In the genomic region with DNA sequence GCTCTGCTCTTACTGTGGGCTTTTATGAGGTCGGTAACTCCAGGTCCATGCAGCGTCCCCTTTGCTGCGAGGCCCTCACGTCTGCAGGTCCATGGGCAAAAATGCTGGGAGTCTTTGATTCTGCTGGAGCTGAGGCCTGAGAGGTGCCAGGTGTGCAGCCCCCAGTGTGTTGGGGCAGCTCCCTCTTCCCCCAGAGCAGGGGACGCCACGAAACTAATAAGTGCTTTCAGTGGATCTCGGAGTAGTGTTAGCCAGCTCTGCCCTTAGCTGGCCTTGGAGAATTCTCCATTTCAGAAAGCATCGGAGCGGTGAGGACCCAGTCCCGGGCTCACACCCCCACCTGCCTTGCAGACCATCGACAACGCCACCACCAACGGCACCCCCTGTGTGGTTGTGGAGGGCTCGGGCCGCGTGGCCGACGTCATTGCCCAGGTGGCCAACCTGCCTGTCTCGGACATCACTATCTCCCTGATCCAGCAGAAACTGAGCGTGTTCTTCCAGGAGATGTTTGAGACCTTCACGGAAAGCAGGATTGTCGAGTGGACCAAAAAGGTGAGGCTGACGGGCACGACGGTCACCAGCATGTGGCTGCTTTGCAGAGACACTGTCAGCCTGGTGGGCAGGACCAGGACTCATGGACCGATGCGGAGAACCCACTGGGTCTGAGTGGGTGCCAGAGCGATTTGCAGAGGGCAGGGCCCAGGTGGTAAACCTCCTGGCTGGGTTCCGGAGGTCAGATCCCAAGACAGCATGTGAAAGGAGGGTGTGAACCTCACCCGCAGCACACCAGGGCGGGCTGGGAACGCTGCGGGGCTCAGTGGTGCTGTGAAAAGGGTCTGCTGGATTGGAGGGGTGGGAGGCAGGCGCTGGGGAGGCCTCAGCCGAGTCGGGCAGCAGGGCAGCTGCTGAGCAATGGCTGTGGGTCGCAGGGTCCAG, we compare ENCODE assay signal across 14 cellular contexts. TPM values are rescaled to one million over a fixed set of nuclear protein-coding genes. Genes with fewer than 3 reads are reported as not detected.
"Had no signal": no experiment of that assay in that cellular context is flagged by ENCODE, and none has a peak within 500 bp of the region (broad histone marks: within the 10 kb centered on the region; RNA-seq: fewer than 3 reads in every experiment).

No MANE protein-coding gene starts in this region.

- DNase-seq: activated CD4-positive, alpha-beta memory T cell treated with anti-CD3 and anti-CD28 coated beads, Interleukin-2, amount 10 ng/mL, durations not matched to agents 7 days and 5 days; activated CD4-positive, alpha-beta T cell treated with anti-CD3 and anti-CD28 coated beads for 4 hours; activated gamma-delta T cell treated with Interleukin-2 at 50 U/mL for 16 hours; activated naive CD8-positive, alpha-beta T cell treated with anti-CD3 and anti-CD28 coated beads for 36 hours; activated T-cell treated with anti-CD3 and anti-CD28 coated beads, Interleukin-2, amount 50 U/mL, for 4 hours; anterior cingulate cortex; cerebellar nuclear complex; stimulated activated CD4-positive, alpha-beta T cell treated with anti-CD3 and anti-CD28 coated beads, Interleukin-2, amount 100 ng/mL, for 24 hours; SW 1271; uterus had no signal

- ATAC-seq: activated T-cell treated with anti-CD3 and anti-CD28 coated beads, Interleukin-2, amount 50 U/mL, for 4 hours; esophagus mucosa; left lung had no signal

RNA-seq across cellular contexts. Expression of gene TRPM2, which starts 25.5 kb away (rescaled TPM):
- total RNA-seq: osteocyte, pulmonary artery endothelial cell had no signal
